Comparison of ENCODE assay signal across 26 cellular contexts in genomic region chr1:14912831-14913230, GRCh38.
A peak's percentile ranks its signal among the peaks of the same experiment; 100 is the strongest.
DNase-seq lines count a peak whose midpoint lies in the region; FAIRE-seq and TF ChIP-seq lines count a peak whose summit lies in the region.
"Had no signal": no experiment of that assay in that cellular context is flagged by ENCODE, and none has a peak within 500 bp of the region (broad histone marks: within the 10 kb centered on the region; RNA-seq: fewer than 3 reads in every experiment).

No MANE protein-coding gene starts in this region.

- peak overlapping the region; percentile 67 to 77 (median 75) for H3K27ac ChIP-seq in thyroid gland
- H3K27ac ChIP-seq: neural progenitor cell, SJSA1, uterus, WERI-Rb-1 had no signal

- no peaks in the 10 kb centered on the region for H3K9me3 ChIP-seq in thyroid gland
- H3K9me3 ChIP-seq: BE2C, SJSA1, uterus had no signal

- no peaks in the 10 kb centered on the region for H3K36me3 ChIP-seq in thyroid gland
- H3K36me3 ChIP-seq: BE2C, neural progenitor cell, SJSA1, uterus, WERI-Rb-1 had no signal

- no peak overlapping the region for H3K4me3 ChIP-seq in thyroid gland (replicated peaks in 1 of 3)
- H3K4me3 ChIP-seq: neural progenitor cell, SJSA1, uterus had no signal

- no peaks in the 10 kb centered on the region for H3K27me3 ChIP-seq in thyroid gland
- H3K27me3 ChIP-seq: BE2C, neural progenitor cell, SJSA1, uterus had no signal

- no peak for FAIRE-seq in HTR-8/SVneo (lab: Jason Lieb, UNC)
- FAIRE-seq: bronchial epithelial cell had no signal

- H3K36me3 Mint-ChIP-seq in brain (no peaks in the 10 kb centered on the region), nephron progenitor cell (ENCODE audit: low read depth) (no peaks in the 10 kb centered on the region)
- no peaks in the 10 kb centered on the region for H3K36me3 Mint-ChIP-seq in activated naive CD8-positive, alpha-beta T cell treated with anti-CD3 and anti-CD28 coated beads for 36 hours
- H3K36me3 Mint-ChIP-seq: activated naive CD4-positive, alpha-beta T cell treated with anti-CD3 and anti-CD28 coated beads, Interleukin-2, amount 50 U/mL, for 24 hours; memory B cell; neural progenitor cell; stimulated activated effector memory CD8-positive, alpha-beta T cell treated with anti-CD3 and anti-CD28 coated beads, Interleukin-12 subunit alpha, Interleukin-12 subunit beta, amount 100 ng/mL, for 72 hours had no signal

- peaks cover 27 to 44% of the 10 kb centered on the region in 2 donors for H3K4me1 ChIP-seq in thyroid gland
- H3K4me1 ChIP-seq: BE2C, uterus had no signal

- H3K27ac Mint-ChIP-seq in brain (peak overlapping the region in 4 of 5 experiments; percentile 23 to 79 (median 68)), nephron progenitor cell (peak overlapping the region; percentile 78)
- H3K27ac Mint-ChIP-seq in activated naive CD8-positive, alpha-beta T cell treated with anti-CD3 and anti-CD28 coated beads for 36 hours, result no peak overlapping the region
- H3K27ac Mint-ChIP-seq: activated CD4-positive, alpha-beta T cell treated with anti-CD3 and anti-CD28 coated beads, Interleukin-2, amount 10 ng/mL, durations not matched to agents 7 days and 5 days; activated naive CD4-positive, alpha-beta T cell treated with anti-CD3 and anti-CD28 coated beads, Interleukin-2, amount 50 U/mL, for 24 hours; memory B cell; neural progenitor cell; stimulated activated effector memory CD8-positive, alpha-beta T cell treated with anti-CD3 and anti-CD28 coated beads, Interleukin-12 subunit alpha, Interleukin-12 subunit beta, amount 100 ng/mL, for 72 hours had no signal

- H3K4me3 Mint-ChIP-seq in brain, result no peak overlapping the region
- no peak overlapping the region for H3K4me3 Mint-ChIP-seq in nephron progenitor cell
- no peak overlapping the region for H3K4me3 Mint-ChIP-seq in activated naive CD8-positive, alpha-beta T cell treated with anti-CD3 and anti-CD28 coated beads for 36 hours
- H3K4me3 Mint-ChIP-seq: activated CD4-positive, alpha-beta T cell treated with anti-CD3 and anti-CD28 coated beads, Interleukin-2, amount 10 ng/mL, durations not matched to agents 7 days and 5 days; activated naive CD4-positive, alpha-beta T cell treated with anti-CD3 and anti-CD28 coated beads, Interleukin-2, amount 50 U/mL, for 24 hours; memory B cell; neural progenitor cell; stimulated activated effector memory CD8-positive, alpha-beta T cell treated with anti-CD3 and anti-CD28 coated beads, Interleukin-12 subunit alpha, Interleukin-12 subunit beta, amount 100 ng/mL, for 72 hours had no signal

- peak; percentile 36 for DNase-seq in MV-4-11 (lab: John Stamatoyannopoulos, UW)
- no peak for DNase-seq in nephron progenitor cell
- DNase-seq in thyroid gland, result peak in 1 of 2 donors; percentile 12
- no peak for DNase-seq in activated naive CD8-positive, alpha-beta T cell treated with anti-CD3 and anti-CD28 coated beads for 36 hours
- DNase-seq in HTR-8/SVneo (ENCODE audit: insufficient read length, low spot score), result no peak
- no peak for DNase-seq in cortex of kidney (lab: John Stamatoyannopoulos, UW)
- DNase-seq: activated CD4-positive, alpha-beta T cell treated with anti-CD3 and anti-CD28 coated beads, Interleukin-2, amount 10 ng/mL, durations not matched to agents 7 days and 5 days; BE2C; DMS153; effector CD4-positive, alpha-beta T cell; glutamatergic neuron; HCEC 1CT; Karpas-422; NCI-H446; NCI-H82; substantia nigra; T1000; uterus; WERI-Rb-1 had no signal

- 83% methylated on average over 8 of the region's 8 CpGs for WGBS in thyroid gland, 2 donors

- TF ChIP-seq CTCF in brain (conservative IDR thresholded peaks at IDR 0.05) (no peak), nephron progenitor cell (IDR thresholded peaks at IDR 0.05) (no peak), thyroid gland (IDR thresholded peaks at IDR 0.05) (no peak)

- H3K9me3 Mint-ChIP-seq in brain, result no peaks in the 10 kb centered on the region
- no peaks in the 10 kb centered on the region for H3K9me3 Mint-ChIP-seq in nephron progenitor cell
- H3K9me3 Mint-ChIP-seq in activated naive CD8-positive, alpha-beta T cell treated with anti-CD3 and anti-CD28 coated beads for 36 hours, result no peaks in the 10 kb centered on the region
- H3K9me3 Mint-ChIP-seq: activated CD4-positive, alpha-beta T cell treated with anti-CD3 and anti-CD28 coated beads, Interleukin-2, amount 10 ng/mL, durations not matched to agents 7 days and 5 days; activated naive CD4-positive, alpha-beta T cell treated with anti-CD3 and anti-CD28 coated beads, Interleukin-2, amount 50 U/mL, for 24 hours; memory B cell; neural progenitor cell; stimulated activated effector memory CD8-positive, alpha-beta T cell treated with anti-CD3 and anti-CD28 coated beads, Interleukin-12 subunit alpha, Interleukin-12 subunit beta, amount 100 ng/mL, for 72 hours had no signal

- peaks cover 34% of the 10 kb centered on the region for H3K4me1 Mint-ChIP-seq in brain
- peaks cover 62% of the 10 kb centered on the region for H3K4me1 Mint-ChIP-seq in nephron progenitor cell
- H3K4me1 Mint-ChIP-seq in activated naive CD8-positive, alpha-beta T cell treated with anti-CD3 and anti-CD28 coated beads for 36 hours, result no peaks in the 10 kb centered on the region
- H3K4me1 Mint-ChIP-seq: activated CD4-positive, alpha-beta T cell treated with anti-CD3 and anti-CD28 coated beads, Interleukin-2, amount 10 ng/mL, durations not matched to agents 7 days and 5 days; activated naive CD4-positive, alpha-beta T cell treated with anti-CD3 and anti-CD28 coated beads, Interleukin-2, amount 50 U/mL, for 24 hours; memory B cell; stimulated activated effector memory CD8-positive, alpha-beta T cell treated with anti-CD3 and anti-CD28 coated beads, Interleukin-12 subunit alpha, Interleukin-12 subunit beta, amount 100 ng/mL, for 72 hours had no signal

- intact Hi-C loops in thyroid gland (cut with DNase I), result no loop called here

- TF ChIP-seq POLR2A in thyroid gland (IDR thresholded peaks at IDR 0.05), result no peak

- H3K27me3 Mint-ChIP-seq in brain, result no peaks in the 10 kb centered on the region
- H3K27me3 Mint-ChIP-seq in nephron progenitor cell (ENCODE audit: low read depth, poor library complexity), result peaks cover 6% of the 10 kb centered on the region
- peaks cover 4% of the 10 kb centered on the region for H3K27me3 Mint-ChIP-seq in activated naive CD8-positive, alpha-beta T cell treated with anti-CD3 and anti-CD28 coated beads for 36 hours
- H3K27me3 Mint-ChIP-seq: activated CD4-positive, alpha-beta T cell treated with anti-CD3 and anti-CD28 coated beads, Interleukin-2, amount 10 ng/mL, durations not matched to agents 7 days and 5 days; activated naive CD4-positive, alpha-beta T cell treated with anti-CD3 and anti-CD28 coated beads, Interleukin-2, amount 50 U/mL, for 24 hours had no signal
